Comparison of ENCODE assay signal across 25 cellular contexts in genomic region chr4:43943998-43944397, GRCh38.
"Had no signal": no experiment of that assay in that cellular context is flagged by ENCODE, and none has a peak within 500 bp of the region (broad histone marks: within the 10 kb centered on the region; RNA-seq: fewer than 3 reads in every experiment).

No MANE protein-coding gene starts in this region.

- H3K36me3 Mint-ChIP-seq: mesothelial cell of epicardium, naive B cell had no signal

- H3K4me3 ChIP-seq: colonic mucosa, esophagus squamous epithelium, gastrocnemius medialis, heart right ventricle, left lung, lower lobe of right lung, mucosa of descending colon had no signal

- H3K4me1 Mint-ChIP-seq: endodermal cell, mesothelial cell of epicardium, naive B cell had no signal

- H3K27me3 ChIP-seq: colonic mucosa, esophagus squamous epithelium, gastrocnemius medialis, heart right ventricle, left lung had no signal

- H3K27ac Mint-ChIP-seq: dendritic cell treated with granulocyte-macrophage colony-stimulating factor and Interleukin-4, amounts not matched to agents 40 ng/mL and 50 ng/mL, for 4 days; effector memory CD8-positive, alpha-beta T cell; endodermal cell; mesothelial cell of epicardium; naive B cell had no signal

- ATAC-seq: effector memory CD8-positive, alpha-beta T cell; esophagus mucosa; gastrocnemius medialis; heart right ventricle; left cardiac atrium; left lung; left ventricle myocardium superior; lower lobe of right lung; mucosa of descending colon had no signal

- H3K4me3 Mint-ChIP-seq: dendritic cell treated with granulocyte-macrophage colony-stimulating factor and Interleukin-4, amounts not matched to agents 40 ng/mL and 50 ng/mL, for 4 days; effector memory CD8-positive, alpha-beta T cell; endodermal cell; mesothelial cell of epicardium; naive B cell had no signal

- H3K9me3 Mint-ChIP-seq: dendritic cell treated with granulocyte-macrophage colony-stimulating factor and Interleukin-4, amounts not matched to agents 40 ng/mL and 50 ng/mL, for 4 days; endodermal cell; naive B cell had no signal

- H3K27me3 Mint-ChIP-seq: dendritic cell treated with granulocyte-macrophage colony-stimulating factor and Interleukin-4, amounts not matched to agents 40 ng/mL and 50 ng/mL, for 4 days; effector memory CD8-positive, alpha-beta T cell; naive B cell had no signal

- H3K27ac ChIP-seq: colonic mucosa, epithelial cell of prostate, esophagus squamous epithelium, gastrocnemius medialis, heart right ventricle, left lung, lower lobe of right lung had no signal

- DNase-seq: colonic mucosa; cortex of kidney; effector CD8-positive, alpha-beta T cell; effector memory CD8-positive, alpha-beta T cell; endodermal cell; erythroblast; esophagus squamous epithelium; foreskin fibroblast; foreskin melanocyte; gastrocnemius medialis; glutamatergic neuron; head of caudate nucleus; heart right ventricle; hippocampal formation; left cardiac atrium; left lung; left ventricle myocardium superior; lower lobe of right lung; mesenchymal stem cell; mucosa of descending colon; naive B cell had no signal

- H3K36me3 ChIP-seq: colonic mucosa, esophagus squamous epithelium, gastrocnemius medialis, heart right ventricle, left lung, lower lobe of right lung had no signal

- H3K4me1 ChIP-seq: colonic mucosa, esophagus squamous epithelium, gastrocnemius medialis, heart right ventricle, left lung, lower lobe of right lung had no signal

- H3K9me3 ChIP-seq: colonic mucosa, gastrocnemius medialis, lower lobe of right lung had no signal
